1 cellular context compared by ENCODE assay signal in the genomic region with DNA sequence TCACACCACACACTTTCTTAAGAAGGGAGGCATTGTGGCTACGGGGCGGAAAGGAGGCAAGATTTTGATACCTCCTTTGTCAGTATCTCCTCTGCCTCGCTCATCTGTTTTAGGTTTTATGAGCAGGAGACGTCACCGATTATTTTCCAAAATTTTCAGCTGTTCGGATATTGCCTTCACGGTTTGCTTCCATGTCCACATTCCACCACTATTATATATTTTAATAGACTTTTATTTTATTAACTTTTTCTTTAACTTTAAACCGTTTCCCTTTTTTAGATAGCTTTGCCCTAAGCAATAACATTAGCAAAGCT.
TF ChIP-seq lines count a peak whose summit lies in the region.

No MANE protein-coding gene starts in this region.

TF ChIP-seq in K562, 482 proteins besides CTCF, POLR2A, EP300 and RAD21 (continued from another document and continues in another):
- TF ChIP-seq, protein P1, sequence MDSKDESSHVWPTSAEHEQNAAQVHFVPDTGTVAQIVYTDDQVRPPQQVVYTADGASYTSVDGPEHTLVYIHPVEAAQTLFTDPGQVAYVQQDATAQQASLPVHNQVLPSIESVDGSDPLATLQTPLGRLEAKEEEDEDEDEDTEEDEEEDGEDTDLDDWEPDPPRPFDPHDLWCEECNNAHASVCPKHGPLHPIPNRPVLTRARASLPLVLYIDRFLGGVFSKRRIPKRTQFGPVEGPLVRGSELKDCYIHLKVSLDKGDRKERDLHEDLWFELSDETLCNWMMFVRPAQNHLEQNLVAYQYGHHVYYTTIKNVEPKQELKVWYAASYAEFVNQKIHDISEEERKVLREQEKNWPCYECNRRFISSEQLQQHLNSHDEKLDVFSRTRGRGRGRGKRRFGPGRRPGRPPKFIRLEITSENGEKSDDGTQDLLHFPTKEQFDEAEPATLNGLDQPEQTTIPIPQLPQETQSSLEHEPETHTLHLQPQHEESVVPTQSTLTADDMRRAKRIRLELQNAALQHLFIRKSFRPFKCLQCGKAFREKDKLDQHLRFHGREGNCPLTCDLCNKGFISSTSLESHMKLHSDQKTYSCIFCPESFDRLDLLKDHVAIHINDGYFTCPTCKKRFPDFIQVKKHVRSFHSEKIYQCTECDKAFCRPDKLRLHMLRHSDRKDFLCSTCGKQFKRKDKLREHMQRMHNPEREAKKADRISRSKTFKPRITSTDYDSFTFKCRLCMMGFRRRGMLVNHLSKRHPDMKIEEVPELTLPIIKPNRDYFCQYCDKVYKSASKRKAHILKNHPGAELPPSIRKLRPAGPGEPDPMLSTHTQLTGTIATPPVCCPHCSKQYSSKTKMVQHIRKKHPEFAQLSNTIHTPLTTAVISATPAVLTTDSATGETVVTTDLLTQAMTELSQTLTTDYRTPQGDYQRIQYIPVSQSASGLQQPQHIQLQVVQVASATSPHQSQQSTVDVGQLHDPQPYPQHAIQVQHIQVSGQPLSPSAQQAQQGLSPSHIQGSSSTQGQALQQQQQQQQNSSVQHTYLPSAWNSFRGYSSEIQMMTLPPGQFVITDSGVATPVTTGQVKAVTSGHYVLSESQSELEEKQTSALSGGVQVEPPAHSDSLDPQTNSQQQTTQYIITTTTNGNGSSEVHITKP (IDR thresholded peaks at IDR 0.05; ENCODE audit: partially characterized antibody), result no peak
- TF ChIP-seq IFI16 (CRISPR knock-in tag; IDR thresholded peaks at IDR 0.05) (no peak), PHTF2 (CRISPR knock-in tag; IDR thresholded peaks at IDR 0.05) (no peak), DMBX1 (CRISPR knock-in tag; IDR thresholded peaks at IDR 0.05; ENCODE audit: borderline replicate concordance) (peak; percentile 2; the same call in 1 of the 2 replicates), BACH1 (tag; IDR thresholded peaks at IDR 0.05) (0 out of 2 replicates have a peak, but pooled peaks have one; percentile 29), ZNF24 (IDR thresholded peaks at IDR 0.05) (no peak), HLTF (IDR thresholded peaks at IDR 0.05) (no peak), L3MBTL2 (IDR thresholded peaks at IDR 0.05) (peak; percentile 9; the same call in 1 of the 2 replicates), MEF2D (tag; conservative IDR thresholded peaks at IDR 0.05; ENCODE audit: low read depth) (0 out of 2 replicates have a peak, but pooled peaks have one; percentile 53), EHMT2 (IDR thresholded peaks at IDR 0.05) (no peak), HDAC3 (IDR thresholded peaks at IDR 0.05; ENCODE audit: borderline replicate concordance, partially characterized antibody) (no peak), CEBPB (tag; IDR thresholded peaks at IDR 0.05) (no peak), NFRKB (IDR thresholded peaks at IDR 0.05; ENCODE audit: low read depth) (peak; percentile 67), SUPT5H (IDR thresholded peaks at IDR 0.05) (no peak), NFIC (IDR thresholded peaks at IDR 0.05) (no peak), TAF9B (IDR thresholded peaks at IDR 0.05; ENCODE audit: partially characterized antibody) (no peak), KLF1 (tag; IDR thresholded peaks at IDR 0.05) (no peak), GABPB1 (CRISPR knock-in tag; IDR thresholded peaks at IDR 0.05) (no peak)
- TF ChIP-seq, protein P2, sequence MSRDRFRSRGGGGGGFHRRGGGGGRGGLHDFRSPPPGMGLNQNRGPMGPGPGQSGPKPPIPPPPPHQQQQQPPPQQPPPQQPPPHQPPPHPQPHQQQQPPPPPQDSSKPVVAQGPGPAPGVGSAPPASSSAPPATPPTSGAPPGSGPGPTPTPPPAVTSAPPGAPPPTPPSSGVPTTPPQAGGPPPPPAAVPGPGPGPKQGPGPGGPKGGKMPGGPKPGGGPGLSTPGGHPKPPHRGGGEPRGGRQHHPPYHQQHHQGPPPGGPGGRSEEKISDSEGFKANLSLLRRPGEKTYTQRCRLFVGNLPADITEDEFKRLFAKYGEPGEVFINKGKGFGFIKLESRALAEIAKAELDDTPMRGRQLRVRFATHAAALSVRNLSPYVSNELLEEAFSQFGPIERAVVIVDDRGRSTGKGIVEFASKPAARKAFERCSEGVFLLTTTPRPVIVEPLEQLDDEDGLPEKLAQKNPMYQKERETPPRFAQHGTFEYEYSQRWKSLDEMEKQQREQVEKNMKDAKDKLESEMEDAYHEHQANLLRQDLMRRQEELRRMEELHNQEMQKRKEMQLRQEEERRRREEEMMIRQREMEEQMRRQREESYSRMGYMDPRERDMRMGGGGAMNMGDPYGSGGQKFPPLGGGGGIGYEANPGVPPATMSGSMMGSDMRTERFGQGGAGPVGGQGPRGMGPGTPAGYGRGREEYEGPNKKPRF (IDR thresholded peaks at IDR 0.05; ENCODE audit: low read depth, low read length), result no peak
- TF ChIP-seq, protein P3, sequence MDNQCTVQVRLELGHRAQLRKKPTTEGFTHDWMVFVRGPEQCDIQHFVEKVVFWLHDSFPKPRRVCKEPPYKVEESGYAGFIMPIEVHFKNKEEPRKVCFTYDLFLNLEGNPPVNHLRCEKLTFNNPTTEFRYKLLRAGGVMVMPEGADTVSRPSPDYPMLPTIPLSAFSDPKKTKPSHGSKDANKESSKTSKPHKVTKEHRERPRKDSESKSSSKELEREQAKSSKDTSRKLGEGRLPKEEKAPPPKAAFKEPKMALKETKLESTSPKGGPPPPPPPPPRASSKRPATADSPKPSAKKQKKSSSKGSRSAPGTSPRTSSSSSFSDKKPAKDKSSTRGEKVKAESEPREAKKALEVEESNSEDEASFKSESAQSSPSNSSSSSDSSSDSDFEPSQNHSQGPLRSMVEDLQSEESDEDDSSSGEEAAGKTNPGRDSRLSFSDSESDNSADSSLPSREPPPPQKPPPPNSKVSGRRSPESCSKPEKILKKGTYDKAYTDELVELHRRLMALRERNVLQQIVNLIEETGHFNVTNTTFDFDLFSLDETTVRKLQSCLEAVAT (IDR thresholded peaks at IDR 0.05), result peak in 1 of 2 experiments; percentile 85; a peak in 2 of 4 replicates
- TF ChIP-seq, protein P4, sequence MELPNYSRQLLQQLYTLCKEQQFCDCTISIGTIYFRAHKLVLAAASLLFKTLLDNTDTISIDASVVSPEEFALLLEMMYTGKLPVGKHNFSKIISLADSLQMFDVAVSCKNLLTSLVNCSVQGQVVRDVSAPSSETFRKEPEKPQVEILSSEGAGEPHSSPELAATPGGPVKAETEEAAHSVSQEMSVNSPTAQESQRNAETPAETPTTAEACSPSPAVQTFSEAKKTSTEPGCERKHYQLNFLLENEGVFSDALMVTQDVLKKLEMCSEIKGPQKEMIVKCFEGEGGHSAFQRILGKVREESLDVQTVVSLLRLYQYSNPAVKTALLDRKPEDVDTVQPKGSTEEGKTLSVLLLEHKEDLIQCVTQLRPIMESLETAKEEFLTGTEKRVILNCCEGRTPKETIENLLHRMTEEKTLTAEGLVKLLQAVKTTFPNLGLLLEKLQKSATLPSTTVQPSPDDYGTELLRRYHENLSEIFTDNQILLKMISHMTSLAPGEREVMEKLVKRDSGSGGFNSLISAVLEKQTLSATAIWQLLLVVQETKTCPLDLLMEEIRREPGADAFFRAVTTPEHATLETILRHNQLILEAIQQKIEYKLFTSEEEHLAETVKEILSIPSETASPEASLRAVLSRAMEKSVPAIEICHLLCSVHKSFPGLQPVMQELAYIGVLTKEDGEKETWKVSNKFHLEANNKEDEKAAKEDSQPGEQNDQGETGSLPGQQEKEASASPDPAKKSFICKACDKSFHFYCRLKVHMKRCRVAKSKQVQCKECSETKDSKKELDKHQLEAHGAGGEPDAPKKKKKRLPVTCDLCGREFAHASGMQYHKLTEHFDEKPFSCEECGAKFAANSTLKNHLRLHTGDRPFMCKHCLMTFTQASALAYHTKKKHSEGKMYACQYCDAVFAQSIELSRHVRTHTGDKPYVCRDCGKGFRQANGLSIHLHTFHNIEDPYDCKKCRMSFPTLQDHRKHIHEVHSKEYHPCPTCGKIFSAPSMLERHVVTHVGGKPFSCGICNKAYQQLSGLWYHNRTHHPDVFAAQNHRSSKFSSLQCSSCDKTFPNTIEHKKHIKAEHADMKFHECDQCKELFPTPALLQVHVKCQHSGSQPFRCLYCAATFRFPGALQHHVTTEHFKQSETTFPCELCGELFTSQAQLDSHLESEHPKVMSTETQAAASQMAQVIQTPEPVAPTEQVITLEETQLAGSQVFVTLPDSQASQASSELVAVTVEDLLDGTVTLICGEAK (IDR thresholded peaks at IDR 0.05), result 0 out of 2 replicates have a peak, but pooled peaks have one; percentile 13
- TF ChIP-seq, protein P4 (CRISPR knock-in tag; IDR thresholded peaks at IDR 0.05), result no peak
- TF ChIP-seq, protein P5, sequence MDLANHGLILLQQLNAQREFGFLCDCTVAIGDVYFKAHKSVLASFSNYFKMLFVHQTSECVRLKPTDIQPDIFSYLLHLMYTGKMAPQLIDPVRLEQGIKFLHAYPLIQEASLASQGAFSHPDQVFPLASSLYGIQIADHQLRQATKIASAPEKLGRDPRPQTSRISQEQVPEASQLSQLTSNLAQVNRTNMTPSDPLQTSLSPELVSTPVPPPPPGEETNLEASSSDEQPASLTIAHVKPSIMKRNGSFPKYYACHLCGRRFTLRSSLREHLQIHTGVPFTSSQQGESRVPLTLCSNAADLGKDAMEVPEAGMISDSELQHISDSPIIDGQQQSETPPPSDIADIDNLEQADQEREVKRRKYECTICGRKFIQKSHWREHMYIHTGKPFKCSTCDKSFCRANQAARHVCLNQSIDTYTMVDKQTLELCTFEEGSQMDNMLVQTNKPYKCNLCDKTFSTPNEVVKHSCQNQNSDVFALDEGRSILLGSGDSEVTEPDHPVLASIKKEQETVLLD (IDR thresholded peaks at IDR 0.05), result no peak
- TF ChIP-seq, protein P6, sequence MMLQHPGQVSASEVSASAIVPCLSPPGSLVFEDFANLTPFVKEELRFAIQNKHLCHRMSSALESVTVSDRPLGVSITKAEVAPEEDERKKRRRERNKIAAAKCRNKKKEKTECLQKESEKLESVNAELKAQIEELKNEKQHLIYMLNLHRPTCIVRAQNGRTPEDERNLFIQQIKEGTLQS (IDR thresholded peaks at IDR 0.05), result no peak
- TF ChIP-seq, protein P6 (CRISPR knock-in tag; conservative IDR thresholded peaks at IDR 0.05), result no peak
- TF ChIP-seq, protein P7, sequence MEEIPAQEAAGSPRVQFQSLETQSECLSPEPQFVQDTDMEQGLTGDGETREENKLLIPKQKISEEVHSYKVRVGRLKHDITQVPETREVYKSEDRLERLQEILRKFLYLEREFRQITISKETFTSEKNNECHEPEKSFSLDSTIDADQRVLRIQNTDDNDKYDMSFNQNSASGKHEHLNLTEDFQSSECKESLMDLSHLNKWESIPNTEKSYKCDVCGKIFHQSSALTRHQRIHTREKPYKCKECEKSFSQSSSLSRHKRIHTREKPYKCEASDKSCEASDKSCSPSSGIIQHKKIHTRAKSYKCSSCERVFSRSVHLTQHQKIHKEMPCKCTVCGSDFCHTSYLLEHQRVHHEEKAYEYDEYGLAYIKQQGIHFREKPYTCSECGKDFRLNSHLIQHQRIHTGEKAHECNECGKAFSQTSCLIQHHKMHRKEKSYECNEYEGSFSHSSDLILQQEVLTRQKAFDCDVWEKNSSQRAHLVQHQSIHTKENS (CRISPR knock-in tag; IDR thresholded peaks at IDR 0.05), result no peak
- TF ChIP-seq, protein P8, sequence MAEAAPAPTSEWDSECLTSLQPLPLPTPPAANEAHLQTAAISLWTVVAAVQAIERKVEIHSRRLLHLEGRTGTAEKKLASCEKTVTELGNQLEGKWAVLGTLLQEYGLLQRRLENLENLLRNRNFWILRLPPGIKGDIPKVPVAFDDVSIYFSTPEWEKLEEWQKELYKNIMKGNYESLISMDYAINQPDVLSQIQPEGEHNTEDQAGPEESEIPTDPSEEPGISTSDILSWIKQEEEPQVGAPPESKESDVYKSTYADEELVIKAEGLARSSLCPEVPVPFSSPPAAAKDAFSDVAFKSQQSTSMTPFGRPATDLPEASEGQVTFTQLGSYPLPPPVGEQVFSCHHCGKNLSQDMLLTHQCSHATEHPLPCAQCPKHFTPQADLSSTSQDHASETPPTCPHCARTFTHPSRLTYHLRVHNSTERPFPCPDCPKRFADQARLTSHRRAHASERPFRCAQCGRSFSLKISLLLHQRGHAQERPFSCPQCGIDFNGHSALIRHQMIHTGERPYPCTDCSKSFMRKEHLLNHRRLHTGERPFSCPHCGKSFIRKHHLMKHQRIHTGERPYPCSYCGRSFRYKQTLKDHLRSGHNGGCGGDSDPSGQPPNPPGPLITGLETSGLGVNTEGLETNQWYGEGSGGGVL (CRISPR knock-in tag; IDR thresholded peaks at IDR 0.05), result no peak
- TF ChIP-seq, protein P9, sequence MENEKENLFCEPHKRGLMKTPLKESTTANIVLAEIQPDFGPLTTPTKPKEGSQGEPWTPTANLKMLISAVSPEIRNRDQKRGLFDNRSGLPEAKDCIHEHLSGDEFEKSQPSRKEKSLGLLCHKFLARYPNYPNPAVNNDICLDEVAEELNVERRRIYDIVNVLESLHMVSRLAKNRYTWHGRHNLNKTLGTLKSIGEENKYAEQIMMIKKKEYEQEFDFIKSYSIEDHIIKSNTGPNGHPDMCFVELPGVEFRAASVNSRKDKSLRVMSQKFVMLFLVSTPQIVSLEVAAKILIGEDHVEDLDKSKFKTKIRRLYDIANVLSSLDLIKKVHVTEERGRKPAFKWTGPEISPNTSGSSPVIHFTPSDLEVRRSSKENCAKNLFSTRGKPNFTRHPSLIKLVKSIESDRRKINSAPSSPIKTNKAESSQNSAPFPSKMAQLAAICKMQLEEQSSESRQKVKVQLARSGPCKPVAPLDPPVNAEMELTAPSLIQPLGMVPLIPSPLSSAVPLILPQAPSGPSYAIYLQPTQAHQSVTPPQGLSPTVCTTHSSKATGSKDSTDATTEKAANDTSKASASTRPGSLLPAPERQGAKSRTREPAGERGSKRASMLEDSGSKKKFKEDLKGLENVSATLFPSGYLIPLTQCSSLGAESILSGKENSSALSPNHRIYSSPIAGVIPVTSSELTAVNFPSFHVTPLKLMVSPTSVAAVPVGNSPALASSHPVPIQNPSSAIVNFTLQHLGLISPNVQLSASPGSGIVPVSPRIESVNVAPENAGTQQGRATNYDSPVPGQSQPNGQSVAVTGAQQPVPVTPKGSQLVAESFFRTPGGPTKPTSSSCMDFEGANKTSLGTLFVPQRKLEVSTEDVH (IDR thresholded peaks at IDR 0.05; ENCODE audit: low read depth, partially characterized antibody), result no peak
